Comparison of ENCODE assay signal across 1 cellular context in genomic region chr19:43594710-43595604, GRCh38.
TF ChIP-seq lines count a peak whose summit lies in the region.

No MANE protein-coding gene starts in this region.

TF ChIP-seq in HepG2, 621 proteins besides CTCF, POLR2A, EP300 and RAD21 (continued from another document and continues in another):
- TF ChIP-seq AKNA (CRISPR knock-in tag; IDR thresholded peaks at IDR 0.05; ENCODE audit: borderline replicate concordance) (no peak), SRSF9 (IDR thresholded peaks at IDR 0.05; ENCODE audit: borderline replicate concordance, insufficient read depth, low read depth, low read length, poor library complexity, severe bottlenecking) (no peak), GTF3A (CRISPR knock-in tag; conservative IDR thresholded peaks at IDR 0.05) (no peak), FOXO1 (CRISPR knock-in tag; IDR thresholded peaks at IDR 0.05) (peak; percentile 33; the same call in 1 of the 2 replicates), ZNF331 (CRISPR knock-in tag; IDR thresholded peaks at IDR 0.05) (peak; percentile 42; the same call in 1 of the 2 replicates), PRMT3 (CRISPR knock-in tag; IDR thresholded peaks at IDR 0.05; ENCODE audit: borderline replicate concordance, low read depth) (no peak), DPF2 (CRISPR knock-in tag; IDR thresholded peaks at IDR 0.05; ENCODE audit: borderline replicate concordance, low read depth) (no peak), HIC2 (CRISPR knock-in tag; IDR thresholded peaks at IDR 0.05; ENCODE audit: low read depth) (no peak), U2AF1 (optimal IDR thresholded peaks at IDR 0.05; ENCODE audit: low read depth, low read length) (no peak), KAT2B (IDR thresholded peaks at IDR 0.05; ENCODE audit: borderline replicate concordance, low read depth, low read length) (no peak), MEIS1 (CRISPR knock-in tag; IDR thresholded peaks at IDR 0.05; ENCODE audit: borderline replicate concordance) (no peak), ZNF230 (CRISPR knock-in tag; IDR thresholded peaks at IDR 0.05) (no peak), ZNF850 (CRISPR knock-in tag; conservative IDR thresholded peaks at IDR 0.05) (no peak; the same call in 1 of the 2 replicates), ZNF616 (CRISPR knock-in tag; IDR thresholded peaks at IDR 0.05; ENCODE audit: low read depth) (no peak), ZNF550 (CRISPR knock-in tag; IDR thresholded peaks at IDR 0.05; ENCODE audit: borderline replicate concordance) (no peak), ATF1 (CRISPR knock-in tag; IDR thresholded peaks at IDR 0.05) (no peak), IRF9 (CRISPR knock-in tag; IDR thresholded peaks at IDR 0.05; ENCODE audit: borderline replicate concordance) (no peak), KDM5B (CRISPR knock-in tag; IDR thresholded peaks at IDR 0.05; ENCODE audit: borderline replicate concordance) (no peak), ERF (CRISPR knock-in tag; IDR thresholded peaks at IDR 0.05) (peak; percentile 85), REPIN1 (CRISPR knock-in tag; IDR thresholded peaks at IDR 0.05; ENCODE audit: borderline replicate concordance, low read depth) (peak; percentile 47; the same call in 1 of the 2 replicates), ARNTL (CRISPR knock-in tag; IDR thresholded peaks at IDR 0.05) (no peak), BCLAF1 (IDR thresholded peaks at IDR 0.05) (no peak), BATF2 (CRISPR knock-in tag; IDR thresholded peaks at IDR 0.05) (no peak), CAMTA2 (CRISPR knock-in tag; IDR thresholded peaks at IDR 0.05; ENCODE audit: borderline replicate concordance) (0 out of 2 replicates have a peak, but pooled peaks have one; percentile 14), STAT5B (CRISPR knock-in tag; IDR thresholded peaks at IDR 0.05) (no peak), ZNF556 (CRISPR knock-in tag; IDR thresholded peaks at IDR 0.05; ENCODE audit: borderline replicate concordance) (no peak), ZNF619 (CRISPR knock-in tag; IDR thresholded peaks at IDR 0.05) (no peak), ZNF777 (CRISPR knock-in tag; IDR thresholded peaks at IDR 0.05) (no peak), SMAD9 (CRISPR knock-in tag; IDR thresholded peaks at IDR 0.05) (no peak), ELF4 (CRISPR knock-in tag; IDR thresholded peaks at IDR 0.05; ENCODE audit: borderline replicate concordance) (no peak), ZNF567 (CRISPR knock-in tag; IDR thresholded peaks at IDR 0.05; ENCODE audit: borderline replicate concordance) (no peak), RBM22 (optimal IDR thresholded peaks at IDR 0.05; ENCODE audit: low read length) (no peak), ZNF18 (CRISPR knock-in tag; IDR thresholded peaks at IDR 0.05; ENCODE audit: insufficient replicate concordance) (peak; percentile 12), GLI4 (CRISPR knock-in tag; IDR thresholded peaks at IDR 0.05; ENCODE audit: borderline replicate concordance) (peak; percentile 85; the same call in 1 of the 2 replicates), ZNF124 (CRISPR knock-in tag; IDR thresholded peaks at IDR 0.05) (no peak), MIER3 (CRISPR knock-in tag; IDR thresholded peaks at IDR 0.05; ENCODE audit: borderline replicate concordance) (peak; percentile 13; the same call in 1 of the 2 replicates), ZC3H13 (CRISPR knock-in tag; IDR thresholded peaks at IDR 0.05) (peak; percentile 34; the same call in 1 of the 2 replicates), TAF15 (IDR thresholded peaks at IDR 0.05; ENCODE audit: low read depth, low read length, poor library complexity, severe bottlenecking) (no peak), SSRP1 (CRISPR knock-in tag; IDR thresholded peaks at IDR 0.05) (no peak), ZNF232 (CRISPR knock-in tag; IDR thresholded peaks at IDR 0.05; ENCODE audit: borderline replicate concordance) (no peak), MTF1 (CRISPR knock-in tag; IDR thresholded peaks at IDR 0.05) (no peak), HHEX (CRISPR knock-in tag; IDR thresholded peaks at IDR 0.05) (no peak)
- TF ChIP-seq, protein P1, sequence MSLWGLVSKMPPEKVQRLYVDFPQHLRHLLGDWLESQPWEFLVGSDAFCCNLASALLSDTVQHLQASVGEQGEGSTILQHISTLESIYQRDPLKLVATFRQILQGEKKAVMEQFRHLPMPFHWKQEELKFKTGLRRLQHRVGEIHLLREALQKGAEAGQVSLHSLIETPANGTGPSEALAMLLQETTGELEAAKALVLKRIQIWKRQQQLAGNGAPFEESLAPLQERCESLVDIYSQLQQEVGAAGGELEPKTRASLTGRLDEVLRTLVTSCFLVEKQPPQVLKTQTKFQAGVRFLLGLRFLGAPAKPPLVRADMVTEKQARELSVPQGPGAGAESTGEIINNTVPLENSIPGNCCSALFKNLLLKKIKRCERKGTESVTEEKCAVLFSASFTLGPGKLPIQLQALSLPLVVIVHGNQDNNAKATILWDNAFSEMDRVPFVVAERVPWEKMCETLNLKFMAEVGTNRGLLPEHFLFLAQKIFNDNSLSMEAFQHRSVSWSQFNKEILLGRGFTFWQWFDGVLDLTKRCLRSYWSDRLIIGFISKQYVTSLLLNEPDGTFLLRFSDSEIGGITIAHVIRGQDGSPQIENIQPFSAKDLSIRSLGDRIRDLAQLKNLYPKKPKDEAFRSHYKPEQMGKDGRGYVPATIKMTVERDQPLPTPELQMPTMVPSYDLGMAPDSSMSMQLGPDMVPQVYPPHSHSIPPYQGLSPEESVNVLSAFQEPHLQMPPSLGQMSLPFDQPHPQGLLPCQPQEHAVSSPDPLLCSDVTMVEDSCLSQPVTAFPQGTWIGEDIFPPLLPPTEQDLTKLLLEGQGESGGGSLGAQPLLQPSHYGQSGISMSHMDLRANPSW (CRISPR knock-in tag; IDR thresholded peaks at IDR 0.05; ENCODE audit: borderline replicate concordance): no peak
- TF ChIP-seq, protein P2, sequence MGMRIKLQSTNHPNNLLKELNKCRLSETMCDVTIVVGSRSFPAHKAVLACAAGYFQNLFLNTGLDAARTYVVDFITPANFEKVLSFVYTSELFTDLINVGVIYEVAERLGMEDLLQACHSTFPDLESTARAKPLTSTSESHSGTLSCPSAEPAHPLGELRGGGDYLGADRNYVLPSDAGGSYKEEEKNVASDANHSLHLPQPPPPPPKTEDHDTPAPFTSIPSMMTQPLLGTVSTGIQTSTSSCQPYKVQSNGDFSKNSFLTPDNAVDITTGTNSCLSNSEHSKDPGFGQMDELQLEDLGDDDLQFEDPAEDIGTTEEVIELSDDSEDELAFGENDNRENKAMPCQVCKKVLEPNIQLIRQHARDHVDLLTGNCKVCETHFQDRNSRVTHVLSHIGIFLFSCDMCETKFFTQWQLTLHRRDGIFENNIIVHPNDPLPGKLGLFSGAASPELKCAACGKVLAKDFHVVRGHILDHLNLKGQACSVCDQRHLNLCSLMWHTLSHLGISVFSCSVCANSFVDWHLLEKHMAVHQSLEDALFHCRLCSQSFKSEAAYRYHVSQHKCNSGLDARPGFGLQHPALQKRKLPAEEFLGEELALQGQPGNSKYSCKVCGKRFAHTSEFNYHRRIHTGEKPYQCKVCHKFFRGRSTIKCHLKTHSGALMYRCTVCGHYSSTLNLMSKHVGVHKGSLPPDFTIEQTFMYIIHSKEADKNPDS (CRISPR knock-in tag; IDR thresholded peaks at IDR 0.05): no peak
- TF ChIP-seq, protein P3, sequence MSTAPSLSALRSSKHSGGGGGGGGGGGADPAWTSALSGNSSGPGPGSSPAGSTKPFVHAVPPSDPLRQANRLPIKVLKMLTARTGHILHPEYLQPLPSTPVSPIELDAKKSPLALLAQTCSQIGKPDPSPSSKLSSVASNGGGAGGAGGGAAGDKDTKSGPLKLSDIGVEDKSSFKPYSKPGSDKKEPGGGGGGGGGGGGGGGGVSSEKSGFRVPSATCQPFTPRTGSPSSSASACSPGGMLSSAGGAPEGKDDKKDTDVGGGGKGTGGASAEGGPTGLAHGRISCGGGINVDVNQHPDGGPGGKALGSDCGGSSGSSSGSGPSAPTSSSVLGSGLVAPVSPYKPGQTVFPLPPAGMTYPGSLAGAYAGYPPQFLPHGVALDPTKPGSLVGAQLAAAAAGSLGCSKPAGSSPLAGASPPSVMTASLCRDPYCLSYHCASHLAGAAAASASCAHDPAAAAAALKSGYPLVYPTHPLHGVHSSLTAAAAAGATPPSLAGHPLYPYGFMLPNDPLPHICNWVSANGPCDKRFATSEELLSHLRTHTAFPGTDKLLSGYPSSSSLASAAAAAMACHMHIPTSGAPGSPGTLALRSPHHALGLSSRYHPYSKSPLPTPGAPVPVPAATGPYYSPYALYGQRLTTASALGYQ (CRISPR knock-in tag; IDR thresholded peaks at IDR 0.05): no peak
